24 cellular contexts compared by ENCODE assay signal in genomic region chr2:172847188-172847587, GRCh38.
DNase-seq lines count a peak whose midpoint lies in the region; ATAC-seq and FAIRE-seq lines count a peak whose summit lies in the region.
"Had no signal": no experiment of that assay in that cellular context is flagged by ENCODE, and none has a peak within 500 bp of the region (broad histone marks: within the 10 kb centered on the region; RNA-seq: fewer than 3 reads in every experiment).

No MANE protein-coding gene starts in this region.

- H3K79me2 ChIP-seq in trophoblast cell (ENCODE audit: control insufficient read depth, insufficient read depth, low read length, poor library complexity): no peaks in the 10 kb centered on the region

- DNase-seq in Right ventricle myocardium superior (no peak), Right ventricle myocardium inferior (ENCODE audit: missing footprints) (no peak), left ventricle myocardium superior (no peak), cardiac septum (ENCODE audit: low spot score) (no peak), trophoblast cell (no peak), urothelium cell line (ENCODE audit: low spot score) (no peak), sciatic nerve (ENCODE audit: low spot score) (no peak), RKO (ENCODE audit: low spot score) (no peak)
- DNase-seq: AML-193; Caco-2; Calu3; CD4-positive, alpha-beta T cell; CD8-positive, alpha-beta T cell; DMS79 treated with DMSO at 0.1 percent for 48 hours; GF-D8 had no signal

- H3K4ac ChIP-seq in trophoblast cell (ENCODE audit: low read depth, low read length): no peak overlapping the region

- H2BK5ac ChIP-seq in trophoblast cell (ENCODE audit: low read depth, low read length, poor library complexity): no peak overlapping the region

- no peaks in the 10 kb centered on the region for H3K27me3 ChIP-seq in trophoblast cell (ENCODE audit: insufficient read depth, low read length)
- H3K27me3 ChIP-seq: BLaER1 treated with 17β-estradiol and CSF1 and Interleukin-3, amounts not matched to agents 10 nM and 100 nM had no signal

- H4K91ac ChIP-seq in trophoblast cell (ENCODE audit: low read depth, low read length): no peak overlapping the region

- no CpG with 5 or more reads among the region's 5 CpGs for WGBS in trophoblast cell (ENCODE audit: extremely low coverage, insufficient coverage, insufficient read length)

- H3K18ac ChIP-seq in trophoblast cell (ENCODE audit: low read length): no peak overlapping the region

- H3K14ac ChIP-seq in trophoblast cell (ENCODE audit: low read length): no peak overlapping the region

- no peak overlapping the region for H2AFZ ChIP-seq in trophoblast cell (ENCODE audit: insufficient read depth, low read length, poor library complexity)

- H3K27ac ChIP-seq in trophoblast cell (ENCODE audit: low read depth, low read length): no peak overlapping the region
- H3K27ac ChIP-seq: 22Rv1; A549; BLaER1 treated with 17β-estradiol and CSF1 and Interleukin-3, amounts not matched to agents 10 nM and 100 nM; C4-2B had no signal

- peak; percentile 20 for ATAC-seq in Right ventricle myocardium superior (ENCODE audit: poor library complexity)
- no peak for ATAC-seq in Right ventricle myocardium inferior
- ATAC-seq in left ventricle myocardium superior: peak; percentile 29
- no peak for ATAC-seq in sciatic nerve
- ATAC-seq: A549; CD8-positive, alpha-beta T cell; GM12878 had no signal

- no peaks in the 10 kb centered on the region for H3K9me3 ChIP-seq in trophoblast cell (ENCODE audit: insufficient read depth, low read depth, low read length)
- H3K9me3 ChIP-seq: A549, Caco-2 had no signal

- H3K23ac ChIP-seq in trophoblast cell (ENCODE audit: low read length): no peak overlapping the region

- no peak overlapping the region for H4K12ac ChIP-seq in trophoblast cell (ENCODE audit: low read depth, low read length)

- no peak overlapping the region for H2BK12ac ChIP-seq in trophoblast cell (ENCODE audit: low read length)

- no peak overlapping the region for H4K8ac ChIP-seq in trophoblast cell (ENCODE audit: low read depth, low read length)

- no peaks in the 10 kb centered on the region for H3K79me1 ChIP-seq in trophoblast cell (ENCODE audit: low read length)

- H3K9ac ChIP-seq in trophoblast cell (ENCODE audit: low read length): no peak overlapping the region
- H3K9ac ChIP-seq: BLaER1 treated with 17β-estradiol and CSF1 and Interleukin-3, amounts not matched to agents 10 nM and 100 nM had no signal

- H3K4me3 ChIP-seq in trophoblast cell (ENCODE audit: low read depth, low read length): peak overlapping the region; percentile 25
- H3K4me3 ChIP-seq: A549; BLaER1 treated with 17β-estradiol and CSF1 and Interleukin-3, amounts not matched to agents 10 nM and 100 nM; GM12878 had no signal

- peak; percentile 42 for FAIRE-seq in urothelium cell line (lab: Jason Lieb, UNC)
- FAIRE-seq: A549, D721Med, G401.6, GM12878, GM12892, GM18507 had no signal

- H2BK120ac ChIP-seq in trophoblast cell (ENCODE audit: insufficient read depth, low read length, poor library complexity): no peak overlapping the region

- no peak overlapping the region for H3K4me2 ChIP-seq in trophoblast cell (ENCODE audit: low read length)
- H3K4me2 ChIP-seq: A549; BLaER1 treated with 17β-estradiol and CSF1 and Interleukin-3, amounts not matched to agents 10 nM and 100 nM had no signal

- peaks cover 0 to 6% of the 10 kb centered on the region in 2 experiments for H3K4me1 ChIP-seq in trophoblast cell (ENCODE audit: control insufficient read depth in 1 of 2, insufficient read depth in 2 of 2, low read length in 2 of 2)
- H3K4me1 ChIP-seq: A549 had no signal

- intact Hi-C loops in Right ventricle myocardium superior (cut with DNase I): no loop called here
- intact Hi-C loops in Right ventricle myocardium inferior (cut with DNase I): no loop called here
- intact Hi-C loops in left ventricle myocardium superior (cut with micrococcal nuclease): no loop called here
- intact Hi-C loops in cardiac septum (cut with DNase I): no loop called here
- intact Hi-C loops in sciatic nerve (cut with DNase I): no loop called here

- no peaks in the 10 kb centered on the region for H3K36me3 ChIP-seq in trophoblast cell (ENCODE audit: control insufficient read depth in 1 of 2, insufficient read depth in 2 of 2, low read length in 2 of 2)
- H3K36me3 ChIP-seq: BLaER1 treated with 17β-estradiol and CSF1 and Interleukin-3, amounts not matched to agents 10 nM and 100 nM had no signal

- no peak overlapping the region for H2AK5ac ChIP-seq in trophoblast cell (ENCODE audit: low read length)

Comparison
In these comparisons a context has a peak if more than half of its experiments do, and no peak if none do; other contexts are left out.
1. ATAC-seq: peak in Right ventricle myocardium superior (single experiment) and left ventricle myocardium superior (single experiment); none in Right ventricle myocardium inferior (single experiment) and sciatic nerve (single experiment).